8 cellular contexts compared by ENCODE assay signal in the genomic region with DNA sequence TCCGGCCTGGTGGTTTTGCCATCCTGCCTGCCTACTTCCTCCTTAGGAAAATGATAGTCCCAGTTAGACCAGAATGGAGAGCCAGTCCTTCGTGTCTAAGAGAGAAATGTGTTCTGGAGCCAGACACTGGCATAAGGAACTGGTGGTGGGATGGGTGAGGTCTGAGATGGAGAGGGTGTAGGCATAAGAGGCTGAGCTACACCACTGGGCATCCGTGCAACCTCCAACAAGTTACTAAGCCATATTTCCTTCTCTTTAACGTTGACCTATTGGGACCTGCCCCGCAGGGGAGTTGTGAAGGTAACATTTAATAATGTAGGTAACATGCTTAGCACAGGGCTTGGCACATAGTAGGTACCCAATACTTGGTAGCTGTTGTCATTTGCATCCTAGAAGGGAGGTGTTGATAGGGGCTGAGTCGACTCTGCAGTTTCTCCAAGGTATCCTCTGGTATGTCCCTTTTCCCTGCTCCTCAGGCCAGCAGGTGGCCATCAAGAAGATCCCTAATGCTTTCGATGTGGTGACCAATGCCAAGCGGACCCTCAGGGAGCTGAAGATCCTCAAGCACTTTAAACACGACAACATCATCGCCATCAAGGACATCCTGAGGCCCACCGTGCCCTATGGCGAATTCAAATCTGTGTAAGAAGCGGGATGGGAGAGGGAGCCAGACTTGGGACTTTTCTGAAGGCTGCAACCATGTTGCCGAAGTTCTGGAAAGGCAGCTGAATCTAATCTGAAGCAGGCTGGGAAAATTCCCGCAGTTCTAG. TPM values are rescaled to one million over a fixed set of nuclear protein-coding genes. Genes with fewer than 3 reads are reported as not detected.
A peak's percentile ranks its signal among the peaks of the same experiment; 100 is the strongest.
DNase-seq lines count a peak whose midpoint lies in the region; ATAC-seq and TF ChIP-seq lines count a peak whose summit lies in the region.

No MANE protein-coding gene starts in this region.

- no peak overlapping the region for H2AFZ ChIP-seq in hepatocyte

- TF ChIP-seq CTCF in WTC11 (IDR thresholded peaks at IDR 0.05) (no peak), hepatocyte (IDR thresholded peaks at IDR 0.05; ENCODE audit: poor library complexity) (no peak)

- no peaks in the 10 kb centered on the region for H3K9me2 ChIP-seq in hepatocyte (replicated peaks; ENCODE audit: insufficient read depth)

- H3K4me2 ChIP-seq in hepatocyte = peak overlapping the region; percentile 94

- no peak for ATAC-seq in WTC11
- ATAC-seq in GM21529 (IDR thresholded peaks at IDR 0.05; ENCODE audit: unreplicated experiment) = no peak

- H3K27ac Mint-ChIP-seq in WTC11 = peak overlapping the region; percentile 60

- H3K4me3 ChIP-seq in H7 (ENCODE audit: insufficient read depth, low read depth, low read length) (peak overlapping the region; percentile 89), hepatocyte (peak overlapping the region; percentile 37), skin epidermis (peak overlapping the region; percentile 61 to 93 (median 82))

- H3K4me3 Mint-ChIP-seq in WTC11 = peak overlapping the region; percentile 99

- no peaks in the 10 kb centered on the region for H4K20me1 ChIP-seq in hepatocyte (ENCODE audit: insufficient read depth, poor library complexity, severe bottlenecking)

- H3K36me3 Mint-ChIP-seq in WTC11 = peaks cover 42% of the 10 kb centered on the region

- H3K27ac ChIP-seq in hepatocyte (peak overlapping the region; percentile 95), skin epidermis (peak overlapping the region in 19 of 21 experiments; percentile 86 to 98 (median 93))

- peaks cover 36% of the 10 kb centered on the region for H3K36me3 ChIP-seq in H7 (replicated peaks; ENCODE audit: control insufficient read depth, insufficient read depth, low read length)
- H3K36me3 ChIP-seq in hepatocyte (replicated peaks; ENCODE audit: insufficient read depth, low read depth) = no peaks in the 10 kb centered on the region

- CTCF ChIA-PET in WTC11 (lab: Charles Lee) = interaction anchor here (1.3 to 2.6 kb wide), 5 partner anchors 17 to 383 kb away, joined by 5 to 87 read pairs (median 26); a partner anchor contains a TSS

- peaks cover 30% of the 10 kb centered on the region for H3K79me2 ChIP-seq in hepatocyte

- no peak for DNase-seq in H7
- no peak for DNase-seq in WTC11 (ENCODE audit: low spot score)
- DNase-seq in hepatocyte (ENCODE audit: low spot score) = no peak
- DNase-seq in amniotic stem cell (lab: John Stamatoyannopoulos, UW) = no peak
- no peak for DNase-seq in NCI-H2081 (lab: John Stamatoyannopoulos, UW)
- DNase-seq in NCI-H2171 treated with DMSO at 0.1 percent for 48 hours (lab: John Stamatoyannopoulos, UW) = no peak

- peaks cover 14% of the 10 kb centered on the region for H3K4me1 ChIP-seq in hepatocyte (ENCODE audit: insufficient read depth)

- peaks cover 20% of the 10 kb centered on the region for H3K4me1 Mint-ChIP-seq in WTC11

- POLR2A ChIA-PET in WTC11 (lab: Charles Lee) = no interaction called here

- WGBS in hepatocyte (ENCODE audit: low lambda C conversion rate, missing lambda C conversion rate) = 83% methylated on average over 15 of the region's 15 CpGs

- H3K9me3 Mint-ChIP-seq in WTC11 = no peaks in the 10 kb centered on the region

- no peaks in the 10 kb centered on the region for H3K27me3 Mint-ChIP-seq in WTC11 (ENCODE audit: low read depth)

- no peaks in the 10 kb centered on the region for H3K9me3 ChIP-seq in hepatocyte (ENCODE audit: low read depth)

- H3K27me3 ChIP-seq in H7 (ENCODE audit: control insufficient read depth, insufficient read depth, low read length) (no peaks in the 10 kb centered on the region), hepatocyte (no peaks in the 10 kb centered on the region)

TF ChIP-seq in WTC11, 78 proteins besides CTCF, POLR2A, EP300 and RAD21:
- TF ChIP-seq ZBTB21 (CRISPR knock-in tag; IDR thresholded peaks at IDR 0.05; ENCODE audit: borderline replicate concordance) (no peak), ZNF121 (CRISPR knock-in tag; IDR thresholded peaks at IDR 0.05) (no peak), JAZF1 (CRISPR knock-in tag; IDR thresholded peaks at IDR 0.05) (no peak)
- TF ChIP-seq, protein P1, sequence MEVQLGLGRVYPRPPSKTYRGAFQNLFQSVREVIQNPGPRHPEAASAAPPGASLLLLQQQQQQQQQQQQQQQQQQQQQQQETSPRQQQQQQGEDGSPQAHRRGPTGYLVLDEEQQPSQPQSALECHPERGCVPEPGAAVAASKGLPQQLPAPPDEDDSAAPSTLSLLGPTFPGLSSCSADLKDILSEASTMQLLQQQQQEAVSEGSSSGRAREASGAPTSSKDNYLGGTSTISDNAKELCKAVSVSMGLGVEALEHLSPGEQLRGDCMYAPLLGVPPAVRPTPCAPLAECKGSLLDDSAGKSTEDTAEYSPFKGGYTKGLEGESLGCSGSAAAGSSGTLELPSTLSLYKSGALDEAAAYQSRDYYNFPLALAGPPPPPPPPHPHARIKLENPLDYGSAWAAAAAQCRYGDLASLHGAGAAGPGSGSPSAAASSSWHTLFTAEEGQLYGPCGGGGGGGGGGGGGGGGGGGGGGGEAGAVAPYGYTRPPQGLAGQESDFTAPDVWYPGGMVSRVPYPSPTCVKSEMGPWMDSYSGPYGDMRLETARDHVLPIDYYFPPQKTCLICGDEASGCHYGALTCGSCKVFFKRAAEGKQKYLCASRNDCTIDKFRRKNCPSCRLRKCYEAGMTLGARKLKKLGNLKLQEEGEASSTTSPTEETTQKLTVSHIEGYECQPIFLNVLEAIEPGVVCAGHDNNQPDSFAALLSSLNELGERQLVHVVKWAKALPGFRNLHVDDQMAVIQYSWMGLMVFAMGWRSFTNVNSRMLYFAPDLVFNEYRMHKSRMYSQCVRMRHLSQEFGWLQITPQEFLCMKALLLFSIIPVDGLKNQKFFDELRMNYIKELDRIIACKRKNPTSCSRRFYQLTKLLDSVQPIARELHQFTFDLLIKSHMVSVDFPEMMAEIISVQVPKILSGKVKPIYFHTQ (CRISPR knock-in tag; IDR thresholded peaks at IDR 0.05) = no peak
- TF ChIP-seq, protein P2, sequence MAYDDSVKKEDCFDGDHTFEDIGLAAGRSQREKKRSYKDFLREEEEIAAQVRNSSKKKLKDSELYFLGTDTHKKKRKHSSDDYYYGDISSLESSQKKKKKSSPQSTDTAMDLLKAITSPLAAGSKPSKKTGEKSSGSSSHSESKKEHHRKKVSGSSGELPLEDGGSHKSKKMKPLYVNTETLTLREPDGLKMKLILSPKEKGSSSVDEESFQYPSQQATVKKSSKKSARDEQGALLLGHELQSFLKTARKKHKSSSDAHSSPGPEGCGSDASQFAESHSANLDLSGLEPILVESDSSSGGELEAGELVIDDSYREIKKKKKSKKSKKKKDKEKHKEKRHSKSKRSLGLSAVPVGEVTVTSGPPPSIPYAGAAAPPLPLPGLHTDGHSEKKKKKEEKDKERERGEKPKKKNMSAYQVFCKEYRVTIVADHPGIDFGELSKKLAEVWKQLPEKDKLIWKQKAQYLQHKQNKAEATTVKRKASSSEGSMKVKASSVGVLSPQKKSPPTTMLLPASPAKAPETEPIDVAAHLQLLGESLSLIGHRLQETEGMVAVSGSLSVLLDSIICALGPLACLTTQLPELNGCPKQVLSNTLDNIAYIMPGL (CRISPR knock-in tag; IDR thresholded peaks at IDR 0.05) = no peak
TF ChIP-seq in WTC11: peak in this region for 0.

RNA-seq across cellular contexts. Expression of a gene that starts 1.2 kb away (rescaled TPM):
- total RNA-seq in H7 (2014; rRNA removed; shearing (Covaris generic)) = 26.1 and 30.4 TPM in 2 replicates
- total RNA-seq in WTC11 (2021) (35.6 to 38.5 TPM (median 37.4 TPM) in 3 replicates), hepatocyte (19.9 and 26.1 TPM in 2 replicates)
- 36.9 and 49.0 TPM in 2 replicates for polyA plus RNA-seq in hepatocyte

RNA-seq across cellular contexts. Expression of a gene that starts 7.5 kb away (rescaled TPM):
- total RNA-seq in H7 (2014; rRNA removed; shearing (Covaris generic)) = 22.2 and 24.8 TPM in 2 replicates
- total RNA-seq in WTC11 (2021) = 3.9 to 4.1 TPM (median 4.0 TPM) in 3 replicates
- total RNA-seq in hepatocyte = 360 and 362 TPM in 2 replicates
- 739 and 801 TPM in 2 replicates for polyA plus RNA-seq in hepatocyte

RNA-seq across cellular contexts. Expression of a gene that starts 17.0 kb away (rescaled TPM):
- 61.5 and 63.5 TPM in 2 replicates for total RNA-seq in H7 (2014; rRNA removed; shearing (Covaris generic))
- total RNA-seq in WTC11 (2021) = 31.9 to 39.2 TPM (median 39.0 TPM) in 3 replicates
- 19.0 and 29.6 TPM in 2 replicates for total RNA-seq in hepatocyte
- polyA plus RNA-seq in hepatocyte = 30.8 and 51.3 TPM in 2 replicates

RNA-seq across cellular contexts. Expression of a gene that starts 31.5 kb away (rescaled TPM):
- 2.3 and 3.0 TPM in 2 replicates for total RNA-seq in H7 (2014; rRNA removed; shearing (Covaris generic))
- total RNA-seq in WTC11 (2021) (4.5 to 5.1 TPM (median 4.9 TPM) in 3 replicates), hepatocyte (5.4 and 7.8 TPM in 2 replicates)
- 8.6 and 11.3 TPM in 2 replicates for polyA plus RNA-seq in hepatocyte

Comparison
In these comparisons a context has a peak if more than half of its experiments do, and no peak if none do; other contexts are left out.
1. H3K4me3 ChIP-seq: peak in every context shown above with its lines; median percentile 89 in H7; 82 in skin epidermis; 37 in hepatocyte.
2. RNA of a gene that starts 7.5 kb away (total RNA-seq): 360 to 362 TPM in hepatocyte; 22.2 to 24.8 TPM in H7 and 3.9 to 4.1 TPM in WTC11; every median in the first group is over 10 times any median in the second.